ENCODE assay signal across 8 cellular contexts in genomic region chr17:14359251-14359939, GRCh38. TPM values are rescaled to one million over a fixed set of nuclear protein-coding genes. Genes with fewer than 3 reads are reported as not detected.
DNase-seq lines count a peak whose midpoint lies in the region; ATAC-seq and TF ChIP-seq lines count a peak whose summit lies in the region.

No MANE protein-coding gene starts in this region.

- no peaks in the 10 kb centered on the region for H3K36me3 Mint-ChIP-seq in activated naive CD4-positive, alpha-beta T cell treated with anti-CD3 and anti-CD28 coated beads for 36 hours (ENCODE audit: low read depth)
- H3K36me3 Mint-ChIP-seq in activated CD4-positive, alpha-beta T cell treated with anti-CD3 and anti-CD28 coated beads, Interleukin-2, amount 10 ng/mL, durations not matched to agents 7 days and 5 days (ENCODE audit: low read depth): no peaks in the 10 kb centered on the region

- H2AFZ ChIP-seq in trophoblast cell (ENCODE audit: insufficient read depth, low read length, poor library complexity): no peak overlapping the region
- H2AFZ ChIP-seq in mammary epithelial cell (ENCODE audit: low read depth, low read length): no peak overlapping the region

- no peak overlapping the region for H3K4me3 Mint-ChIP-seq in activated naive CD4-positive, alpha-beta T cell treated with anti-CD3 and anti-CD28 coated beads for 36 hours
- H3K4me3 Mint-ChIP-seq in activated CD4-positive, alpha-beta T cell treated with anti-CD3 and anti-CD28 coated beads, Interleukin-2, amount 10 ng/mL, durations not matched to agents 7 days and 5 days: no peak overlapping the region

- dilution Hi-C loops in mammary epithelial cell (cut with HindIII; ENCODE audit: low sequenced_read_pairs): no loop called here

- H3K18ac ChIP-seq in trophoblast cell (ENCODE audit: low read length): no peak overlapping the region

- H3K9me3 Mint-ChIP-seq in activated naive CD4-positive, alpha-beta T cell treated with anti-CD3 and anti-CD28 coated beads for 36 hours: no peaks in the 10 kb centered on the region
- H3K9me3 Mint-ChIP-seq in activated CD4-positive, alpha-beta T cell treated with anti-CD3 and anti-CD28 coated beads, Interleukin-2, amount 10 ng/mL, durations not matched to agents 7 days and 5 days: no peaks in the 10 kb centered on the region

- no peak overlapping the region for H3K4me2 ChIP-seq in trophoblast cell (ENCODE audit: low read length)
- no peak overlapping the region for H3K4me2 ChIP-seq in mammary epithelial cell (ENCODE audit: insufficient read depth, low read depth, low read length)

- no peak overlapping the region for H2BK120ac ChIP-seq in trophoblast cell (ENCODE audit: insufficient read depth, low read length, poor library complexity)

- H3K27ac Mint-ChIP-seq in activated naive CD4-positive, alpha-beta T cell treated with anti-CD3 and anti-CD28 coated beads for 36 hours: no peak overlapping the region
- H3K27ac Mint-ChIP-seq in activated CD4-positive, alpha-beta T cell treated with anti-CD3 and anti-CD28 coated beads, Interleukin-2, amount 10 ng/mL, durations not matched to agents 7 days and 5 days: no peak overlapping the region

- H4K12ac ChIP-seq in trophoblast cell (ENCODE audit: low read depth, low read length): no peak overlapping the region

- POLR2A ChIA-PET in activated CD4-positive, alpha-beta T cell treated with anti-CD3 and anti-CD28 coated beads, Interleukin-2, amount 10 ng/mL, durations not matched to agents 7 days and 5 days (lab: Charles Lee): no interaction called here

- no TSS peak for BruUV-seq in mammary epithelial cell (replicated peaks; lab: Mats Ljungman, UMichigan)

- no peaks in the 10 kb centered on the region for H3K79me2 ChIP-seq in trophoblast cell (ENCODE audit: control insufficient read depth, insufficient read depth, low read length, poor library complexity)
- H3K79me2 ChIP-seq in mammary epithelial cell (ENCODE audit: insufficient read depth, low read length): no peaks in the 10 kb centered on the region

- H3K4ac ChIP-seq in trophoblast cell (ENCODE audit: low read depth, low read length): no peak overlapping the region

- peak; percentile 61 for DNase-seq in activated naive CD4-positive, alpha-beta T cell treated with anti-CD3 and anti-CD28 coated beads for 36 hours
- no peak for DNase-seq in activated naive CD4-positive, alpha-beta T cell (lab: John Stamatoyannopoulos, UW)
- DNase-seq in WERI-Rb-1 (peak; percentile 92), trophoblast cell (peak; percentile 17 to 25), inferior parietal cortex (ENCODE audit: extremely low spot score) (no peak), mammary epithelial cell (no peak)
- DNase-seq in activated CD4-positive, alpha-beta T cell treated with anti-CD3 and anti-CD28 coated beads, Interleukin-2, amount 10 ng/mL, durations not matched to agents 7 days and 5 days: no peak

- H4K91ac ChIP-seq in trophoblast cell (ENCODE audit: low read depth, low read length): no peak overlapping the region

- peaks cover 15% of the 10 kb centered on the region for H3K4me1 Mint-ChIP-seq in activated naive CD4-positive, alpha-beta T cell treated with anti-CD3 and anti-CD28 coated beads for 36 hours (ENCODE audit: low read depth)
- peaks cover 8% of the 10 kb centered on the region for H3K4me1 Mint-ChIP-seq in activated CD4-positive, alpha-beta T cell treated with anti-CD3 and anti-CD28 coated beads, Interleukin-2, amount 10 ng/mL, durations not matched to agents 7 days and 5 days

- TF ChIP-seq CTCF in WERI-Rb-1 (IDR thresholded peaks at IDR 0.05; ENCODE audit: low read depth, low read length) (peak; percentile 78), mammary epithelial cell (conservative IDR thresholded peaks at IDR 0.05 in 1 of 2, IDR thresholded peaks at IDR 0.05 in 1 of 2; ENCODE audit: extremely low read depth in 1 of 2, insufficient read depth in 1 of 2, low read depth in 1 of 2, low read length in 2 of 2) (no peak)

- H2BK12ac ChIP-seq in trophoblast cell (ENCODE audit: low read length): no peak overlapping the region

- H3K9ac ChIP-seq in trophoblast cell (ENCODE audit: low read length): no peak overlapping the region
- no peak overlapping the region for H3K9ac ChIP-seq in mammary epithelial cell (ENCODE audit: insufficient read depth, low read length)

- intact Hi-C loops in activated naive CD4-positive, alpha-beta T cell treated with anti-CD3 and anti-CD28 coated beads for 36 hours (cut with micrococcal nuclease): loop anchor here (1.0 to 5.0 kb wide), 2 partner anchors 45 to 68 kb away; no protein-coding TSS in a partner anchor
- intact Hi-C loops in mammary epithelial cell (cut with micrococcal nuclease): no loop called here

- no peaks in the 10 kb centered on the region for H3K27me3 ChIP-seq in WERI-Rb-1 (ENCODE audit: insufficient read depth, low read depth, severe bottlenecking)
- H3K27me3 ChIP-seq in trophoblast cell (ENCODE audit: insufficient read depth, low read length): no peaks in the 10 kb centered on the region
- no peaks in the 10 kb centered on the region for H3K27me3 ChIP-seq in mammary epithelial cell (ENCODE audit: insufficient read depth, low read length)

- no peak overlapping the region for H3K23ac ChIP-seq in trophoblast cell (ENCODE audit: low read length)

- no peak overlapping the region for H4K8ac ChIP-seq in trophoblast cell (ENCODE audit: low read depth, low read length)

- H2BK5ac ChIP-seq in trophoblast cell (ENCODE audit: low read depth, low read length, poor library complexity): no peak overlapping the region

- peak; percentile 98 for ATAC-seq in HG03039 (IDR thresholded peaks at IDR 0.05; ENCODE audit: unreplicated experiment)

- H3K27ac ChIP-seq in WERI-Rb-1 (peak overlapping the region; percentile 94), trophoblast cell (ENCODE audit: low read depth, low read length) (no peak overlapping the region), mammary epithelial cell (ENCODE audit: insufficient read depth, low read depth, low read length) (no peak overlapping the region)

- H3K9me3 ChIP-seq in WERI-Rb-1 (ENCODE audit: severe bottlenecking) (no peaks in the 10 kb centered on the region), trophoblast cell (ENCODE audit: insufficient read depth, low read depth, low read length) (no peaks in the 10 kb centered on the region), mammary epithelial cell (replicated peaks; ENCODE audit: insufficient read depth, low read length) (no peaks in the 10 kb centered on the region)

- H3K4me3 ChIP-seq in WERI-Rb-1 (ENCODE audit: low read depth, low read length) (no peak overlapping the region), trophoblast cell (ENCODE audit: low read depth, low read length) (no peak overlapping the region), mammary epithelial cell (replicated peaks in 1 of 3; ENCODE audit: insufficient read depth in 1 of 3, low read depth in 2 of 3, low read length in 3 of 3) (no peak overlapping the region)

- H3K36me3 ChIP-seq in WERI-Rb-1 (no peaks in the 10 kb centered on the region), trophoblast cell (ENCODE audit: control insufficient read depth in 1 of 2, insufficient read depth in 2 of 2, low read length in 2 of 2) (no peaks in the 10 kb centered on the region), mammary epithelial cell (ENCODE audit: insufficient read depth, low read length) (no peaks in the 10 kb centered on the region)

- CTCF ChIA-PET in activated naive CD4-positive, alpha-beta T cell treated with anti-CD3 and anti-CD28 coated beads for 36 hours (lab: Charles Lee): no interaction called here
- CTCF ChIA-PET in mammary epithelial cell (lab: Charles Lee; ENCODE audit: low non-redundant PET): no interaction called here
- CTCF ChIA-PET in activated CD4-positive, alpha-beta T cell treated with anti-CD3 and anti-CD28 coated beads, Interleukin-2, amount 10 ng/mL, durations not matched to agents 7 days and 5 days (lab: Charles Lee): interaction anchor here (0.6 to 1.2 kb wide), 2 partner anchors 8 to 156 kb away, joined by 3 read pairs; no protein-coding TSS in a partner anchor

- no peaks in the 10 kb centered on the region for H3K79me1 ChIP-seq in trophoblast cell (ENCODE audit: low read length)

- no peaks in the 10 kb centered on the region for H4K20me1 ChIP-seq in mammary epithelial cell (ENCODE audit: insufficient read depth, low read length)

- H3K27me3 Mint-ChIP-seq in activated naive CD4-positive, alpha-beta T cell treated with anti-CD3 and anti-CD28 coated beads for 36 hours (ENCODE audit: low read depth): no peaks in the 10 kb centered on the region
- no peaks in the 10 kb centered on the region for H3K27me3 Mint-ChIP-seq in activated CD4-positive, alpha-beta T cell treated with anti-CD3 and anti-CD28 coated beads, Interleukin-2, amount 10 ng/mL, durations not matched to agents 7 days and 5 days

- no peak overlapping the region for H3K14ac ChIP-seq in trophoblast cell (ENCODE audit: low read length)

- H2AK5ac ChIP-seq in trophoblast cell (ENCODE audit: low read length): no peak overlapping the region

- WGBS in trophoblast cell (ENCODE audit: extremely low coverage, insufficient coverage, insufficient read length): no CpG with 5 or more reads among the region's 8 CpGs
- 69% methylated on average over 6 of the region's 8 CpGs for WGBS in mammary epithelial cell (ENCODE audit: low coverage, missing lambda C conversion rate)

- in situ Hi-C loops in mammary epithelial cell (cut with MboI; ENCODE audit: low sequenced_read_pairs in 2 of 2): no loop called here

- H3K4me1 ChIP-seq in trophoblast cell (ENCODE audit: control insufficient read depth in 1 of 2, insufficient read depth in 2 of 2, low read length in 2 of 2): peaks cover 0 to 4% of the 10 kb centered on the region in 2 experiments
- H3K4me1 ChIP-seq in mammary epithelial cell (ENCODE audit: insufficient read depth, low read length): no peaks in the 10 kb centered on the region

RNA-seq across cellular contexts. Expression of gene HS3ST3B1, which starts 58.5 kb away (rescaled TPM):
- 10 to 100 TPM; 23.2 to 26.0 TPM for total RNA-seq in activated naive CD4-positive, alpha-beta T cell treated with anti-CD3 and anti-CD28 coated beads for 36 hours
- 8.0 and 9.1 TPM in 2 replicates for polyA plus RNA-seq in trophoblast cell (2013)
- total RNA-seq in mammary epithelial cell: 10 to 100 TPM in 1 of 2 donors, 1 to 10 TPM in 1; 4.0 to 14.7 TPM
- polyA plus RNA-seq in mammary epithelial cell: 1.5 TPM
- polyA minus RNA-seq in mammary epithelial cell: 0.98 TPM
- 10 to 100 TPM; 11.5 to 11.9 TPM for total RNA-seq in activated CD4-positive, alpha-beta T cell treated with anti-CD3 and anti-CD28 coated beads, Interleukin-2, amount 10 ng/mL, durations not matched to agents 7 days and 5 days

Comparison
In these comparisons a context has a peak if more than half of its experiments do, and no peak if none do; other contexts are left out.
1. DNase-seq: peak in activated naive CD4-positive, alpha-beta T cell treated with anti-CD3 and anti-CD28 coated beads for 36 hours (single experiment), WERI-Rb-1 (single experiment) and trophoblast cell (2 of 2); none in activated naive CD4-positive, alpha-beta T cell (0 of 4), inferior parietal cortex (single experiment), mammary epithelial cell (single experiment) and activated CD4-positive, alpha-beta T cell treated with anti-CD3 and anti-CD28 coated beads, Interleukin-2, amount 10 ng/mL, durations not matched to agents 7 days and 5 days (single experiment).